Comparison of ENCODE assay signal across 9 cellular contexts in the genomic region with DNA sequence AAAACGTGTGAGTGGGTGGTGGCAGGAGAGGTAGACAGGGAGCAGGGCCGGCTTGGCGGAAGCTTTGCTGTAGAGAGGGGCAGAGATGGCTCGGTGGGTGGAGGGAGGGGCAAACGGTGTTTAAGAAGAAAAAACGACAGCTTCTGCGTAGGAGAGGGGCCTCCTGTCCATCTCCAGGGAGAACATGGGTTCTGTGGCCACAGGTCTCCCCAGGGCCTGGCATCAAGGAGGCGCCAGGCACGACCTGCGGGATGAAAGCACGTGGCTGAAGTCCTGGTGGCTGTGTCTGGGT. TPM values are rescaled to one million over a fixed set of nuclear protein-coding genes. Genes with fewer than 3 reads are reported as not detected.
A peak's percentile ranks its signal among the peaks of the same experiment; 100 is the strongest.
DNase-seq lines count a peak whose midpoint lies in the region; ATAC-seq and TF ChIP-seq lines count a peak whose summit lies in the region.
"Had no signal": no experiment of that assay in that cellular context is flagged by ENCODE, and none has a peak within 500 bp of the region (broad histone marks: within the 10 kb centered on the region; RNA-seq: fewer than 3 reads in every experiment).

No MANE protein-coding gene starts in this region.

- H3K9me3 Mint-ChIP-seq in T-helper 2 cell treated with Interferon-gamma antibody and Interleukin-4, amounts not matched to agents 5 μg/mL and 100 μg/mL, for 36 hours, result no peaks in the 10 kb centered on the region
- H3K9me3 Mint-ChIP-seq in T-cell (no peaks in the 10 kb centered on the region), endothelial cell (ENCODE audit: unreplicated experiment) (no peaks in the 10 kb centered on the region)

- H3K27ac Mint-ChIP-seq in T-helper 2 cell treated with Interferon-gamma antibody and Interleukin-4, amounts not matched to agents 5 μg/mL and 100 μg/mL, for 36 hours, result no peak overlapping the region
- peak overlapping the region; percentile 8 to 68 for H3K27ac Mint-ChIP-seq in T-cell
- H3K27ac Mint-ChIP-seq in endothelial cell (ENCODE audit: unreplicated experiment), result no peak overlapping the region

- WGBS in smooth muscle cell (ENCODE audit: low lambda C conversion rate), result 35% methylated on average over 11 of the region's 11 CpGs

- no peaks in the 10 kb centered on the region for H3F3A ChIP-seq in smooth muscle cell (ENCODE audit: low read depth)

- H3K9me3 ChIP-seq in smooth muscle cell (replicated peaks; ENCODE audit: low read depth), result no peaks in the 10 kb centered on the region

- CTCF ChIA-PET in T-cell (lab: Charles Lee), result no interaction called here

- no peak overlapping the region for H3K9ac ChIP-seq in smooth muscle cell (ENCODE audit: low read depth)

- peaks cover 45% of the 10 kb centered on the region for H3K27me3 Mint-ChIP-seq in T-helper 2 cell treated with Interferon-gamma antibody and Interleukin-4, amounts not matched to agents 5 μg/mL and 100 μg/mL, for 36 hours (ENCODE audit: low read depth)
- peaks cover 4 to 11% of the 10 kb centered on the region in 2 donors for H3K27me3 Mint-ChIP-seq in T-cell
- H3K27me3 Mint-ChIP-seq in endothelial cell (ENCODE audit: unreplicated experiment), result peaks cover 16% of the 10 kb centered on the region

- peak overlapping the region; percentile 79 for H3K4me3 Mint-ChIP-seq in T-helper 2 cell treated with Interferon-gamma antibody and Interleukin-4, amounts not matched to agents 5 μg/mL and 100 μg/mL, for 36 hours
- H3K4me3 Mint-ChIP-seq in T-cell (peak overlapping the region; percentile 73 to 80 (median 79)), endothelial cell (ENCODE audit: unreplicated experiment) (peak overlapping the region; percentile 89)

- H3K36me3 ChIP-seq in smooth muscle cell (ENCODE audit: low read depth), result no peaks in the 10 kb centered on the region

- no peak overlapping the region for H2AFZ ChIP-seq in smooth muscle cell (ENCODE audit: low read depth)

- no peak for DNase-seq in T-helper 2 cell treated with Interferon-gamma antibody and Interleukin-4, amounts not matched to agents 5 μg/mL and 100 μg/mL, for 36 hours (ENCODE audit: low spot score)
- no peak for DNase-seq in T-helper 2 cell
- no peak for DNase-seq in T-cell
- no peak for DNase-seq in endothelial cell (ENCODE audit: low spot score)
- DNase-seq in smooth muscle cell (lab: John Stamatoyannopoulos, UW; ENCODE audit: unreplicated experiment), result no peak
- DNase-seq in NCI-H2196 (lab: John Stamatoyannopoulos, UW; ENCODE audit: unreplicated experiment), result no peak
- DNase-seq in epidermal melanocyte (ENCODE audit: insufficient read length, low spot score), result no peak
- DNase-seq: amniotic stem cell had no signal

- H3K36me3 Mint-ChIP-seq in T-helper 2 cell treated with Interferon-gamma antibody and Interleukin-4, amounts not matched to agents 5 μg/mL and 100 μg/mL, for 36 hours (ENCODE audit: low read depth), result no peaks in the 10 kb centered on the region
- no peaks in the 10 kb centered on the region for H3K36me3 Mint-ChIP-seq in T-cell
- H3K36me3 Mint-ChIP-seq in endothelial cell (ENCODE audit: low read depth, unreplicated experiment), result no peaks in the 10 kb centered on the region

- H3K27ac ChIP-seq in smooth muscle cell (ENCODE audit: low read depth), result no peak overlapping the region

- no peaks in the 10 kb centered on the region for H3K4me1 ChIP-seq in smooth muscle cell (ENCODE audit: low read depth)

- peaks cover 43% of the 10 kb centered on the region for H3K27me3 ChIP-seq in smooth muscle cell (ENCODE audit: low read depth)

- H3K4me1 Mint-ChIP-seq in T-helper 2 cell treated with Interferon-gamma antibody and Interleukin-4, amounts not matched to agents 5 μg/mL and 100 μg/mL, for 36 hours (ENCODE audit: low read depth), result peaks cover 9% of the 10 kb centered on the region
- peaks cover 30 to 41% (median 30%) of the 10 kb centered on the region in 3 donors for H3K4me1 Mint-ChIP-seq in T-cell
- peaks cover 7% of the 10 kb centered on the region for H3K4me1 Mint-ChIP-seq in endothelial cell (ENCODE audit: unreplicated experiment)

- H3K4me3 ChIP-seq in smooth muscle cell, result peak overlapping the region; percentile 56

- peaks cover 14% of the 10 kb centered on the region for H4K20me1 ChIP-seq in smooth muscle cell (ENCODE audit: low read depth)

- TF ChIP-seq CTCF in endothelial cell (IDR thresholded peaks at IDR 0.05; ENCODE audit: unreplicated experiment) (no peak), smooth muscle cell (IDR thresholded peaks at IDR 0.05; ENCODE audit: borderline replicate concordance, insufficient read depth, poor library complexity, severe bottlenecking) (no peak)

- no peak for ATAC-seq in T-cell (replicated peaks in 1 of 4)
- ATAC-seq in GM18868 (IDR thresholded peaks at IDR 0.05; ENCODE audit: unreplicated experiment), result no peak

- no peaks in the 10 kb centered on the region for H3K79me2 ChIP-seq in smooth muscle cell (ENCODE audit: low read depth)

- no peak overlapping the region for H3K4me2 ChIP-seq in smooth muscle cell

- POLR2A ChIA-PET in T-cell (lab: Charles Lee), result no interaction called here

RNA-seq across cellular contexts. Expression of a gene that starts 1.0 kb away (rescaled TPM):
- total RNA-seq in T-cell (10 to 100 TPM; 27.5 to 36.9 (median 31.0) TPM), endothelial cell (ENCODE audit: unreplicated experiment) (23.1 TPM), smooth muscle cell (5.8 and 22.4 TPM in 2 replicates)
- polyA plus RNA-seq in smooth muscle cell, result 10.3 and 21.3 TPM in 2 replicates

RNA-seq across cellular contexts. Expression of a gene that starts 30.0 kb away (rescaled TPM):
- total RNA-seq in T-cell (1 to 10 TPM in 1 of 5 donors, not detected in 4; 1.1 TPM), endothelial cell (ENCODE audit: unreplicated experiment) (0.64 TPM), smooth muscle cell (not detected in 2 replicates)
- polyA plus RNA-seq in smooth muscle cell, result not detected in 2 replicates

RNA-seq across cellular contexts. Expression of a gene that starts 45.6 kb away (rescaled TPM):
- not detected for total RNA-seq in T-cell
- not detected for total RNA-seq in endothelial cell (ENCODE audit: unreplicated experiment)
- total RNA-seq in smooth muscle cell, result 0.09 TPM in 1 of 2 replicates, not detected in the other
- not detected in 2 replicates for polyA plus RNA-seq in smooth muscle cell

Comparison
In these comparisons a context has a peak if more than half of its experiments do, and no peak if none do; other contexts are left out.
1. H3K27ac Mint-ChIP-seq: peak in T-cell (2 of 2); none in T-helper 2 cell treated with Interferon-gamma antibody and Interleukin-4, amounts not matched to agents 5 μg/mL and 100 μg/mL, for 36 hours (single experiment) and endothelial cell (single experiment).
2. Peak in every context shown above with its lines, with median percentiles within 50 percentile points of each other: H3K4me3 Mint-ChIP-seq.